20 cellular contexts compared by ENCODE assay signal in genomic region chr10:13567030-13567429, GRCh38. TPM values are rescaled to one million over a fixed set of nuclear protein-coding genes. Genes with fewer than 3 reads are reported as not detected.
DNase-seq lines count a peak whose midpoint lies in the region; ATAC-seq and TF ChIP-seq lines count a peak whose summit lies in the region.
"Had no signal": no experiment of that assay in that cellular context is flagged by ENCODE, and none has a peak within 500 bp of the region (broad histone marks: within the 10 kb centered on the region; RNA-seq: fewer than 3 reads in every experiment).

No MANE protein-coding gene starts in this region.

- TF ChIP-seq CTCF in epithelial cell of esophagus (IDR thresholded peaks at IDR 0.05; ENCODE audit: insufficient read depth, low read depth, low read length, missing control alignments): no peak
- no peak for TF ChIP-seq CTCF in osteoblast (IDR thresholded peaks at IDR 0.05; ENCODE audit: extremely low read depth, low read depth, low read length)

- no peak overlapping the region for H3K27ac ChIP-seq in osteoblast (ENCODE audit: low read depth, low read length)
- H3K27ac ChIP-seq: testis had no signal

- no peaks in the 10 kb centered on the region for H3K79me2 ChIP-seq in osteoblast (ENCODE audit: insufficient read depth, low read length)

- H3K4me3 ChIP-seq in epithelial cell of esophagus (ENCODE audit: low read length): no peak overlapping the region
- H3K4me3 ChIP-seq in osteoblast (ENCODE audit: insufficient read depth, low read length): no peak overlapping the region
- H3K4me3 ChIP-seq: K562, testis had no signal

- H3K27me3 ChIP-seq in osteoblast (ENCODE audit: insufficient read depth, low read length): peaks cover 12% of the 10 kb centered on the region
- H3K27me3 ChIP-seq: testis had no signal

- H4K20me1 ChIP-seq in osteoblast (ENCODE audit: insufficient read depth, low read length): no peaks in the 10 kb centered on the region

- ATAC-seq in GM19395 (IDR thresholded peaks at IDR 0.05; ENCODE audit: unreplicated experiment) (no peak), HG02623 (IDR thresholded peaks at IDR 0.05; ENCODE audit: unreplicated experiment) (no peak)
- ATAC-seq: K562; stimulated activated effector memory CD8-positive, alpha-beta T cell treated with anti-CD3 and anti-CD28 coated beads, Interleukin-12 subunit alpha, Interleukin-12 subunit beta, amount 100 ng/mL, for 72 hours had no signal

- no peaks in the 10 kb centered on the region for H3K4me1 ChIP-seq in osteoblast (ENCODE audit: insufficient read depth, low read length)
- H3K4me1 ChIP-seq: Caco-2, testis had no signal

- in situ Hi-C loops in KBM-7 (cut with MboI; ENCODE audit: low pct_unique_long_range_greater_than_20kb, low sequenced_read_pairs): no loop called here

- no peak overlapping the region for H3K4me2 ChIP-seq in osteoblast (ENCODE audit: insufficient read depth, low read length)

- peak; percentile 20 for DNase-seq in KBM-7
- DNase-seq in NOMO-1 (lab: John Stamatoyannopoulos, UW; ENCODE audit: unreplicated experiment in 2 of 2): peak; percentile 96 to 98
- peak; percentile 65 for DNase-seq in epithelial cell of esophagus (ENCODE audit: low read depth)
- DNase-seq in osteoblast (ENCODE audit: insufficient read length, low spot score, missing footprints): peak; percentile 8
- DNase-seq in amniotic stem cell (lab: John Stamatoyannopoulos, UW): no peak
- DNase-seq: activated CD4-positive, alpha-beta T cell treated with anti-CD3 and anti-CD28 coated beads, Interleukin-2, amount 10 ng/mL, durations not matched to agents 24 days and 14 days; Caco-2; central memory CD4-positive, alpha-beta T cell; head of caudate nucleus; HFFc6; NCI-H1105 treated with DMSO at 0.1 percent for 48 hours; NK-92 treated with Interleukin-12 subunit alpha and Interleukin-12 subunit beta, amount 100 ng/mL, for 24 hours; nucleus accumbens; testis had no signal

- no peaks in the 10 kb centered on the region for H3K9me3 ChIP-seq in osteoblast (ENCODE audit: low read depth, low read length)
- H3K9me3 ChIP-seq: testis had no signal

- no peak overlapping the region for H2AFZ ChIP-seq in osteoblast (ENCODE audit: low read length)

- no peaks in the 10 kb centered on the region for H3K36me3 ChIP-seq in osteoblast (ENCODE audit: insufficient read depth, low read length)

RNA-seq across cellular contexts. Expression of gene PRPF18, which starts 19.7 kb away (rescaled TPM):
- total RNA-seq in osteoblast: 30.1 and 39.8 TPM in 2 replicates

RNA-seq across cellular contexts. Expression of gene BEND7, which starts 38.2 kb away (rescaled TPM):
- 9.0 and 10.6 TPM in 2 replicates for total RNA-seq in osteoblast
- total RNA-seq: activated CD4-positive, alpha-beta T cell treated with anti-CD3 and anti-CD28 coated beads, Interleukin-2, amount 10 ng/mL, durations not matched to agents 24 days and 14 days; activated T-helper 2 cell treated with anti-CD3 and anti-CD28 coated beads, Interferon-gamma antibody, Interleukin-2, Interleukin-4, amounts not matched to agents 10 μg/mL and 5 μg/mL and 100 μg/mL, durations not matched to agents 14 hours and 24 hours and 36 hours; T-helper 1 cell treated with Interleukin-12 subunit alpha and Interleukin-12 subunit beta and Interleukin-4 antibody, amounts not matched to agents 30 ng/mL and 1 ng/mL, for 36 hours had no signal
